20 cellular contexts compared by ENCODE assay signal in genomic region chr13:46487748-46488147, GRCh38.
DNase-seq lines count a peak whose midpoint lies in the region; ATAC-seq, FAIRE-seq and TF ChIP-seq lines count a peak whose summit lies in the region.
"Had no signal": no experiment of that assay in that cellular context is flagged by ENCODE, and none has a peak within 500 bp of the region (broad histone marks: within the 10 kb centered on the region; RNA-seq: fewer than 3 reads in every experiment).

No MANE protein-coding gene starts in this region.

- DNase-seq in GM12891 (ENCODE audit: insufficient read length, low spot score) = no peak
- no peak for DNase-seq in DMS153 (lab: John Stamatoyannopoulos, UW)
- no peak for DNase-seq in left lobe of liver (ENCODE audit: low spot score)
- DNase-seq in activated effector memory CD4-positive, alpha-beta T cell treated with anti-CD3 and anti-CD28 coated beads, Interleukin-2, amount 50 U/mL, for 16 hours = no peak
- DNase-seq: 8988T; ACHN; CD4-positive, CD25-positive, alpha-beta regulatory T cell; MM.1S; NCI-H2029; NCI-H446; NCI-H524 treated with DMSO at 0.1 percent for 48 hours; NCI-H82; RPMI8226; SHP77; T-cell had no signal

- TF ChIP-seq POLR2A in GM12891 (IDR thresholded peaks at IDR 0.05; ENCODE audit: low read depth, low read length) = no peak

- peak; percentile 5 for FAIRE-seq in GM12891 (lab: Jason Lieb, UNC)
- FAIRE-seq: H54 had no signal

- ATAC-seq in GM19351 (IDR thresholded peaks at IDR 0.05; ENCODE audit: unreplicated experiment) (peak; percentile 66), GM21529 (IDR thresholded peaks at IDR 0.05; ENCODE audit: unreplicated experiment) (peak; percentile 53), HG03108 (IDR thresholded peaks at IDR 0.05; ENCODE audit: unreplicated experiment) (peak; percentile 43), HG02973 (IDR thresholded peaks at IDR 0.05; ENCODE audit: unreplicated experiment) (no peak), left lobe of liver (no peak)
- ATAC-seq: T-cell had no signal

TF ChIP-seq in GM12891, 5 proteins besides CTCF, POLR2A, EP300 and RAD21:
- TF ChIP-seq POU2F2 (IDR thresholded peaks at IDR 0.05; ENCODE audit: low read depth, low read length) (no peak), POLR2AphosphoS5 (IDR thresholded peaks at IDR 0.05; ENCODE audit: low read depth, low read length) (no peak), TAF1 (IDR thresholded peaks at IDR 0.05; ENCODE audit: low read depth, low read length) (no peak), SPI1 (IDR thresholded peaks at IDR 0.05; ENCODE audit: low read depth, low read length) (no peak)

Comparison
In these comparisons a context has a peak if more than half of its experiments do, and no peak if none do; other contexts are left out.
1. ATAC-seq: peak in GM19351 (single experiment), GM21529 (single experiment) and HG03108 (single experiment); none in HG02973 (single experiment) and left lobe of liver (single experiment).